Comparison of ENCODE assay signal across 16 cellular contexts in the genomic region with DNA sequence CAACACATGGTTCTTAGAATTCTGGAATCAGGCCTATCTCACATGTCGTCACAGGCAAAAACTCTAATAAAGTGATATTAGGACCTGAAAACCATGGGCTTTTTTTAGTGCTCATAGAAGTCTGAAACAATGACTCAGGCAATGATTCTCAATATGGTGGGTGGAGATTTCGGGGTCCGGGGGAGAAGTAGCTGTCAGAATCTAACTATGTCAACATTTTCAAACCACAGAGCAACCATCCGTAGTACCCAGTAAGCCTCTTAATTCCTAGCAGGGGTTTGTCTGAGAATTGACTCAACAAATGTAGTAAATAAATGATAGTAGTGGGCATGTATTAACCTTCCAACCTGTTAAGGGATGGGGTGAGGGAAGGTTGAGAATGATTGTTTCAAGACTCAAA. TPM values are rescaled to one million over a fixed set of nuclear protein-coding genes. Genes with fewer than 3 reads are reported as not detected.
DNase-seq lines count a peak whose midpoint lies in the region; ATAC-seq and TF ChIP-seq lines count a peak whose summit lies in the region.
"Had no signal": no experiment of that assay in that cellular context is flagged by ENCODE, and none has a peak within 500 bp of the region (broad histone marks: within the 10 kb centered on the region; RNA-seq: fewer than 3 reads in every experiment).

No MANE protein-coding gene starts in this region.

- peak; percentile 40 for DNase-seq in activated CD8-positive, alpha-beta T cell treated with anti-CD3 and anti-CD28 coated beads for 36 hours
- DNase-seq in activated CD8-positive, alpha-beta T cell treated with anti-CD3 and anti-CD28 coated beads, Interleukin-2, amount 10 ng/mL, durations not matched to agents 7 days and 5 days, result no peak
- DNase-seq in kidney epithelial cell (ENCODE audit: low read depth), result peak; percentile 74
- DNase-seq in Calu3, result no peak
- no peak for DNase-seq in mucosa of descending colon
- DNase-seq: activated CD4-positive, alpha-beta T cell treated with anti-CD3 and anti-CD28 coated beads, Interleukin-2, amount 10 ng/mL, durations not matched to agents 24 days and 14 days; CD8-positive, alpha-beta memory T cell; effector memory CD4-positive, alpha-beta T cell; GOT3; NCI-H1436; posterior cingulate gyrus; small intestine; T1000 had no signal

- H4K20me1 ChIP-seq in Loucy (ENCODE audit: insufficient read depth, low read length, poor library complexity, severe bottlenecking), result no peaks in the 10 kb centered on the region

- H3K4me2 ChIP-seq in Loucy (ENCODE audit: low read depth, low read length, poor library complexity, severe bottlenecking), result peak overlapping the region; percentile 94

- no peaks in the 10 kb centered on the region for H3K9me2 ChIP-seq in Loucy (replicated peaks; ENCODE audit: low read depth, low read length)

- peaks cover 9% of the 10 kb centered on the region for H3K79me2 ChIP-seq in Loucy (ENCODE audit: insufficient read depth, low read length)

- no peak overlapping the region for H3K9ac ChIP-seq in Loucy (ENCODE audit: low read depth, low read length, poor library complexity, severe bottlenecking)

- H3K36me3 Mint-ChIP-seq in activated CD8-positive, alpha-beta T cell treated with anti-CD3 and anti-CD28 coated beads for 36 hours (ENCODE audit: low read depth), result peaks cover 4% of the 10 kb centered on the region
- H3K36me3 Mint-ChIP-seq in activated CD8-positive, alpha-beta T cell treated with anti-CD3 and anti-CD28 coated beads, Interleukin-2, amount 10 ng/mL, durations not matched to agents 7 days and 5 days (ENCODE audit: low read depth), result peaks cover 11% of the 10 kb centered on the region
- H3K36me3 Mint-ChIP-seq in Calu3 (ENCODE audit: insufficient read depth, unreplicated experiment), result peaks cover 22% of the 10 kb centered on the region

- H3K27me3 ChIP-seq in Loucy (ENCODE audit: insufficient read depth, low read length, poor library complexity, severe bottlenecking), result no peaks in the 10 kb centered on the region
- no peaks in the 10 kb centered on the region for H3K27me3 ChIP-seq in kidney epithelial cell (ENCODE audit: control insufficient read depth, insufficient read depth, low read length)

- peaks cover 27% of the 10 kb centered on the region for H3K4me1 Mint-ChIP-seq in activated CD8-positive, alpha-beta T cell treated with anti-CD3 and anti-CD28 coated beads for 36 hours (ENCODE audit: low read depth)
- H3K4me1 Mint-ChIP-seq in activated CD8-positive, alpha-beta T cell treated with anti-CD3 and anti-CD28 coated beads, Interleukin-2, amount 10 ng/mL, durations not matched to agents 7 days and 5 days (ENCODE audit: low read depth), result peaks cover 28% of the 10 kb centered on the region
- peaks cover 30% of the 10 kb centered on the region for H3K4me1 Mint-ChIP-seq in Calu3 (ENCODE audit: low read depth, unreplicated experiment)

- intact Hi-C loops in activated CD8-positive, alpha-beta T cell treated with anti-CD3 and anti-CD28 coated beads for 36 hours (cut with micrococcal nuclease), result no loop called here
- intact Hi-C loops in Calu3 (cut with micrococcal nuclease; ENCODE audit: unreplicated experiment) (no loop called here), mucosa of descending colon (cut with DNase I, micrococcal nuclease) (no loop called here)

- H3K4me1 ChIP-seq in Loucy (ENCODE audit: insufficient read depth, low read length, poor library complexity, severe bottlenecking) (peaks cover 23% of the 10 kb centered on the region), mucosa of descending colon (ENCODE audit: low read depth) (peaks cover 8% of the 10 kb centered on the region)

- H3K4me3 ChIP-seq in Loucy (ENCODE audit: low read length, poor library complexity, severe bottlenecking) (no peak overlapping the region), kidney epithelial cell (ENCODE audit: low read depth, low read length) (no peak overlapping the region), mucosa of descending colon (no peak overlapping the region)
- H3K4me3 ChIP-seq: SK-N-MC had no signal

- H3K9me3 ChIP-seq in Loucy (ENCODE audit: insufficient read depth, low read depth, low read length), result no peaks in the 10 kb centered on the region
- H3K9me3 ChIP-seq in mucosa of descending colon, result no peaks in the 10 kb centered on the region

- H3K36me3 ChIP-seq in Loucy (ENCODE audit: insufficient read depth, low read length) (no peaks in the 10 kb centered on the region), kidney epithelial cell (ENCODE audit: control insufficient read depth, insufficient read depth, low read length) (peaks cover 1% of the 10 kb centered on the region), mucosa of descending colon (ENCODE audit: low read depth) (no peaks in the 10 kb centered on the region)

- no peak for TF ChIP-seq CTCF in activated CD8-positive, alpha-beta T cell treated with anti-CD3 and anti-CD28 coated beads for 36 hours (IDR thresholded peaks at IDR 0.05)
- no peak for TF ChIP-seq CTCF in Loucy (conservative IDR thresholded peaks at IDR 0.05; ENCODE audit: low read length)
- TF ChIP-seq CTCF in kidney epithelial cell (IDR thresholded peaks at IDR 0.05; ENCODE audit: insufficient read depth, low read length, poor library complexity, severe bottlenecking), result no peak
- TF ChIP-seq CTCF in Calu3 (IDR thresholded peaks at IDR 0.05; ENCODE audit: unreplicated experiment), result no peak
- no peak for TF ChIP-seq CTCF in mucosa of descending colon (IDR thresholded peaks at IDR 0.05)

- H3K4me3 Mint-ChIP-seq in activated CD8-positive, alpha-beta T cell treated with anti-CD3 and anti-CD28 coated beads for 36 hours, result no peak overlapping the region
- no peak overlapping the region for H3K4me3 Mint-ChIP-seq in activated CD8-positive, alpha-beta T cell treated with anti-CD3 and anti-CD28 coated beads, Interleukin-2, amount 10 ng/mL, durations not matched to agents 7 days and 5 days
- no peak overlapping the region for H3K4me3 Mint-ChIP-seq in Calu3 (ENCODE audit: low read depth, unreplicated experiment)
- H3K4me3 Mint-ChIP-seq: activated CD4-positive, alpha-beta T cell treated with anti-CD3 and anti-CD28 coated beads, Interleukin-2, amount 10 ng/mL, durations not matched to agents 24 days and 14 days; central memory CD8-positive, alpha-beta T cell had no signal

- no TSS peak for BruUV-seq in Calu3 (replicated peaks; lab: Mats Ljungman, UMichigan)

- ATAC-seq in activated CD8-positive, alpha-beta T cell treated with anti-CD3 and anti-CD28 coated beads for 36 hours, result no peak
- no peak for ATAC-seq in activated CD8-positive, alpha-beta T cell treated with anti-CD3 and anti-CD28 coated beads, Interleukin-2, amount 10 ng/mL, durations not matched to agents 7 days and 5 days
- no peak for ATAC-seq in mucosa of descending colon

- H3K27me3 Mint-ChIP-seq in activated CD8-positive, alpha-beta T cell treated with anti-CD3 and anti-CD28 coated beads for 36 hours, result no peaks in the 10 kb centered on the region
- peaks cover 2% of the 10 kb centered on the region for H3K27me3 Mint-ChIP-seq in activated CD8-positive, alpha-beta T cell treated with anti-CD3 and anti-CD28 coated beads, Interleukin-2, amount 10 ng/mL, durations not matched to agents 7 days and 5 days (ENCODE audit: low read depth)
- H3K27me3 Mint-ChIP-seq in Calu3 (ENCODE audit: unreplicated experiment), result no peaks in the 10 kb centered on the region
- H3K27me3 Mint-ChIP-seq: activated CD4-positive, alpha-beta T cell treated with anti-CD3 and anti-CD28 coated beads, Interleukin-2, amount 10 ng/mL, durations not matched to agents 24 days and 14 days; CD8-positive, alpha-beta memory T cell; central memory CD8-positive, alpha-beta T cell had no signal

- no peaks in the 10 kb centered on the region for H3F3A ChIP-seq in Loucy (ENCODE audit: low read depth)

- peak overlapping the region; percentile 32 for H3K27ac Mint-ChIP-seq in activated CD8-positive, alpha-beta T cell treated with anti-CD3 and anti-CD28 coated beads for 36 hours
- no peak overlapping the region for H3K27ac Mint-ChIP-seq in activated CD8-positive, alpha-beta T cell treated with anti-CD3 and anti-CD28 coated beads, Interleukin-2, amount 10 ng/mL, durations not matched to agents 7 days and 5 days
- no peak overlapping the region for H3K27ac Mint-ChIP-seq in Calu3 (ENCODE audit: unreplicated experiment)
- H3K27ac Mint-ChIP-seq: activated CD4-positive, alpha-beta T cell treated with anti-CD3 and anti-CD28 coated beads, Interleukin-2, amount 10 ng/mL, durations not matched to agents 24 days and 14 days had no signal

- H2AFZ ChIP-seq in Loucy (ENCODE audit: low read length), result no peak overlapping the region

- POLR2A ChIA-PET in activated CD8-positive, alpha-beta T cell treated with anti-CD3 and anti-CD28 coated beads for 36 hours (lab: Charles Lee), result interaction anchor here (1.1 kb wide), 1 partner anchor 17 kb away, joined by 3 read pairs; no protein-coding TSS in a partner anchor
- POLR2A ChIA-PET in activated CD8-positive, alpha-beta T cell treated with anti-CD3 and anti-CD28 coated beads, Interleukin-2, amount 10 ng/mL, durations not matched to agents 7 days and 5 days (lab: Charles Lee), result interaction anchor here (1.9 kb wide), 1 partner anchor 17 kb away, joined by 7 read pairs; no protein-coding TSS in a partner anchor

- H3K9me3 Mint-ChIP-seq in activated CD8-positive, alpha-beta T cell treated with anti-CD3 and anti-CD28 coated beads for 36 hours, result no peaks in the 10 kb centered on the region
- no peaks in the 10 kb centered on the region for H3K9me3 Mint-ChIP-seq in activated CD8-positive, alpha-beta T cell treated with anti-CD3 and anti-CD28 coated beads, Interleukin-2, amount 10 ng/mL, durations not matched to agents 7 days and 5 days (ENCODE audit: insufficient read depth)
- H3K9me3 Mint-ChIP-seq in Calu3 (ENCODE audit: low read depth, unreplicated experiment), result no peaks in the 10 kb centered on the region
- H3K9me3 Mint-ChIP-seq: activated CD4-positive, alpha-beta T cell treated with anti-CD3 and anti-CD28 coated beads, Interleukin-2, amount 10 ng/mL, durations not matched to agents 24 days and 14 days; CD8-positive, alpha-beta memory T cell; central memory CD8-positive, alpha-beta T cell had no signal

- CTCF ChIA-PET in activated CD8-positive, alpha-beta T cell treated with anti-CD3 and anti-CD28 coated beads for 36 hours (lab: Charles Lee), result interaction anchor here (1.4 kb wide), 1 partner anchor 8 kb away, joined by 6 read pairs; no protein-coding TSS in a partner anchor
- CTCF ChIA-PET in activated CD8-positive, alpha-beta T cell treated with anti-CD3 and anti-CD28 coated beads, Interleukin-2, amount 10 ng/mL, durations not matched to agents 7 days and 5 days (lab: Charles Lee), result interaction anchor here (1.6 kb wide), 1 partner anchor 8 kb away, joined by 19 read pairs; no protein-coding TSS in a partner anchor
- CTCF ChIA-PET in Calu3 (lab: Charles Lee), result no interaction called here

RNA-seq across cellular contexts. Expression of gene AMACR, which starts 2.6 kb away (rescaled TPM):
- total RNA-seq in activated CD8-positive, alpha-beta T cell treated with anti-CD3 and anti-CD28 coated beads for 36 hours, result 1 to 10 TPM; 6.5 to 7.7 TPM
- 1 to 10 TPM; 6.5 to 6.9 TPM for total RNA-seq in activated CD8-positive, alpha-beta T cell treated with anti-CD3 and anti-CD28 coated beads, Interleukin-2, amount 10 ng/mL, durations not matched to agents 7 days and 5 days
- total RNA-seq in kidney epithelial cell (14.0 and 18.0 TPM in 2 replicates), Calu3 (2022) (9.1 and 10.7 TPM in 2 replicates), mucosa of descending colon (100 to 1,000 TPM in 1 of 3 donors, 10 to 100 TPM in 2; 36.3 to 111 (median 75.3) TPM)

RNA-seq across cellular contexts. Expression of gene SLC45A2, which starts 20.7 kb away (rescaled TPM):
- total RNA-seq in activated CD8-positive, alpha-beta T cell treated with anti-CD3 and anti-CD28 coated beads for 36 hours, result not detected
- total RNA-seq in activated CD8-positive, alpha-beta T cell treated with anti-CD3 and anti-CD28 coated beads, Interleukin-2, amount 10 ng/mL, durations not matched to agents 7 days and 5 days, result under 1 TPM in 1 of 2 experiments, not detected in 1; 0.34 TPM
- total RNA-seq in kidney epithelial cell (not detected in 2 replicates), Calu3 (2022) (0.59 TPM in 1 of 2 replicates, not detected in the other), mucosa of descending colon (1 to 10 TPM in 2 of 3 donors, under 1 TPM in 1; 0.28 to 1.2 (median 1.0) TPM)
- total RNA-seq: activated CD4-positive, alpha-beta T cell treated with anti-CD3 and anti-CD28 coated beads, Interleukin-2, amount 10 ng/mL, durations not matched to agents 24 days and 14 days; CD8-positive, alpha-beta memory T cell had no signal

RNA-seq across cellular contexts. Expression of gene C1QTNF3, which starts 37.8 kb away (rescaled TPM):
- 1 to 10 TPM; 1.3 to 1.4 TPM for total RNA-seq in activated CD8-positive, alpha-beta T cell treated with anti-CD3 and anti-CD28 coated beads for 36 hours
- total RNA-seq in activated CD8-positive, alpha-beta T cell treated with anti-CD3 and anti-CD28 coated beads, Interleukin-2, amount 10 ng/mL, durations not matched to agents 7 days and 5 days, result 1 to 10 TPM; 2.8 to 3.0 TPM
- 1.1 and 1.2 TPM in 2 replicates for total RNA-seq in kidney epithelial cell
- 1.5 and 2.1 TPM in 2 replicates for total RNA-seq in Calu3 (2022)
- total RNA-seq in mucosa of descending colon, result 1 to 10 TPM; 5.3 to 10.0 (median 6.1) TPM

Comparison
In these comparisons a context has a peak if more than half of its experiments do, and no peak if none do; other contexts are left out.
1. DNase-seq: peak in activated CD8-positive, alpha-beta T cell treated with anti-CD3 and anti-CD28 coated beads for 36 hours (single experiment) and kidney epithelial cell (single experiment); none in activated CD8-positive, alpha-beta T cell treated with anti-CD3 and anti-CD28 coated beads, Interleukin-2, amount 10 ng/mL, durations not matched to agents 7 days and 5 days (single experiment), Calu3 (single experiment) and mucosa of descending colon (0 of 3).